ENCODE assay signal across 19 cellular contexts in genomic region chr16:75236232-75236631, GRCh38. TPM values are rescaled to one million over a fixed set of nuclear protein-coding genes. Genes with fewer than 3 reads are reported as not detected.
DNase-seq lines count a peak whose midpoint lies in the region; ATAC-seq and TF ChIP-seq lines count a peak whose summit lies in the region.
"Had no signal": no experiment of that assay in that cellular context is flagged by ENCODE, and none has a peak within 500 bp of the region (broad histone marks: within the 10 kb centered on the region; RNA-seq: fewer than 3 reads in every experiment).

No MANE protein-coding gene starts in this region.

- H3K27ac ChIP-seq in dorsolateral prefrontal cortex = peak overlapping the region in 50 of 59 donors; percentile 8 to 100 (median 98)
- H3K27ac ChIP-seq in CD4-positive, alpha-beta memory T cell (ENCODE audit: low read depth, low read length) = no peak overlapping the region
- H3K27ac ChIP-seq: HL-60, KMS-11, SK-N-MC had no signal

- H3K27me3 ChIP-seq in dorsolateral prefrontal cortex = no peaks in the 10 kb centered on the region
- no peaks in the 10 kb centered on the region for H3K27me3 ChIP-seq in CD4-positive, alpha-beta memory T cell (ENCODE audit: insufficient read depth, low read length)

- H3K27ac Mint-ChIP-seq in CD4-positive, alpha-beta memory T cell = no peak overlapping the region

- in situ Hi-C loops in ACHN (cut with HindIII; ENCODE audit: low pct_ligation_motif_present, low pct_unique_long_range_greater_than_20kb, low sequenced_read_pairs) = loop anchor here (25.0 kb wide), 1 partner anchor 151 kb away; no protein-coding TSS in a partner anchor

- intact Hi-C loops in dorsolateral prefrontal cortex (cut with DNase I) = loop anchor here (5.0 to 10.0 kb wide), 4 partner anchors 81 to 229 kb away; partner anchors contain the start of gene TMEM170A (in 1 of the 2)
- intact Hi-C loops in CD4-positive, alpha-beta memory T cell (cut with micrococcal nuclease) = no loop called here

- H3K4me3 Mint-ChIP-seq in CD4-positive, alpha-beta memory T cell = no peak overlapping the region

- DNase-seq in activated T-cell treated with anti-CD3 and anti-CD28 coated beads for 48 hours (ENCODE audit: low read depth) (peak; percentile 35), HCEC 1CT (peak; percentile 0), dorsolateral prefrontal cortex (no peak), ACHN (no peak)
- DNase-seq in activated T-cell treated with anti-CD3 and anti-CD28 coated beads, Interleukin-2, amount 50 U/mL, for 1 hour = no peak
- DNase-seq in stimulated activated CD8-positive, alpha-beta memory T cell treated with anti-CD3 and anti-CD28 coated beads, Interleukin-4, amount 100 ng/mL, for 48 hours = peak; percentile 61
- DNase-seq in CD4-positive, alpha-beta memory T cell = no peak
- DNase-seq: activated CD4-positive, alpha-beta T cell treated with anti-CD3 and anti-CD28 coated beads, Interleukin-2, amount 50 U/mL, for 48 hours; effector memory CD4-positive, alpha-beta T cell; midbrain; NCI-H1105; T1000 had no signal

- TF ChIP-seq CTCF in dorsolateral prefrontal cortex (IDR thresholded peaks at IDR 0.05 in 54 of 56, conservative IDR thresholded peaks at IDR 0.05 in 2 of 56; ENCODE audit: low read depth in 1 of 56, partially characterized antibody in 56 of 56) = no peak

- no peak overlapping the region for H3K4me3 ChIP-seq in dorsolateral prefrontal cortex
- H3K4me3 ChIP-seq in CD4-positive, alpha-beta memory T cell (ENCODE audit: low read length in 2 of 2) = no peak overlapping the region
- H3K4me3 ChIP-seq: SK-N-MC had no signal

- H3K9me3 ChIP-seq in CD4-positive, alpha-beta memory T cell (ENCODE audit: control insufficient read depth in 1 of 2, low read length in 2 of 2) = no peaks in the 10 kb centered on the region

- ATAC-seq in GM19452 (IDR thresholded peaks at IDR 0.05; ENCODE audit: unreplicated experiment) = no peak
- ATAC-seq: Panc1, sciatic nerve had no signal

- no peaks in the 10 kb centered on the region for H3K9me3 Mint-ChIP-seq in CD4-positive, alpha-beta memory T cell

- POLR2A ChIA-PET in CD4-positive, alpha-beta memory T cell (lab: Charles Lee; ENCODE audit: partially characterized antibody) = no interaction called here

- no peaks in the 10 kb centered on the region for H3K36me3 Mint-ChIP-seq in CD4-positive, alpha-beta memory T cell

- no peaks in the 10 kb centered on the region for H3K27me3 Mint-ChIP-seq in CD4-positive, alpha-beta memory T cell

- CTCF ChIA-PET in CD4-positive, alpha-beta memory T cell (lab: Charles Lee; ENCODE audit: partially characterized antibody) = interaction anchor here (1.0 to 7.9 kb wide), 4 partner anchors 37 to 166 kb away, joined by 3 to 296 read pairs (median 60); no protein-coding TSS in a partner anchor

- H3K4me1 Mint-ChIP-seq in CD4-positive, alpha-beta memory T cell = peaks cover 0 to 5% (median 2%) of the 10 kb centered on the region in 4 donors

- no peaks in the 10 kb centered on the region for H3K36me3 ChIP-seq in CD4-positive, alpha-beta memory T cell (ENCODE audit: insufficient read depth, low read length)

- peaks cover 6% of the 10 kb centered on the region for H3K4me1 ChIP-seq in CD4-positive, alpha-beta memory T cell (ENCODE audit: insufficient read depth, low read length)

RNA-seq across cellular contexts. Expression of gene BCAR1, which starts 15.2 kb away (rescaled TPM):
- 100 to 1,000 TPM in 52 of 120 experiments, 10 to 100 TPM in 68; 67.8 to 163 (median 96.2) TPM for total RNA-seq in dorsolateral prefrontal cortex
- under 1 TPM in 1 of 2 experiments, not detected in 1; 0.36 TPM for total RNA-seq in CD4-positive, alpha-beta memory T cell
- polyA plus RNA-seq in CD4-positive, alpha-beta memory T cell = under 1 TPM in 1 of 2 donors, not detected in 1; 0.30 TPM

RNA-seq across cellular contexts. Expression of gene CTRB1, which starts 17.4 kb away (rescaled TPM):
- total RNA-seq in dorsolateral prefrontal cortex = 1 to 10 TPM in 1 of 120 experiments, under 1 TPM in 3, not detected in 116; 0.70 to 2.3 (median 0.87) TPM
- not detected for total RNA-seq in CD4-positive, alpha-beta memory T cell
- not detected for polyA plus RNA-seq in CD4-positive, alpha-beta memory T cell
- total RNA-seq: kidney epithelial cell had no signal

RNA-seq across cellular contexts. Expression of gene CTRB2, which starts 29.3 kb away (rescaled TPM):
- under 1 TPM in 3 of 120 experiments, not detected in 117; 0.61 to 0.94 (median 0.63) TPM for total RNA-seq in dorsolateral prefrontal cortex
- not detected for total RNA-seq in CD4-positive, alpha-beta memory T cell
- not detected for polyA plus RNA-seq in CD4-positive, alpha-beta memory T cell
- total RNA-seq: kidney epithelial cell had no signal

Comparison
In these comparisons a context has a peak if more than half of its experiments do, and no peak if none do; other contexts are left out.
1. DNase-seq: peak in activated T-cell treated with anti-CD3 and anti-CD28 coated beads for 48 hours (single experiment), HCEC 1CT (single experiment) and stimulated activated CD8-positive, alpha-beta memory T cell treated with anti-CD3 and anti-CD28 coated beads, Interleukin-4, amount 100 ng/mL, for 48 hours (single experiment); none in activated T-cell treated with anti-CD3 and anti-CD28 coated beads, Interleukin-2, amount 50 U/mL, for 1 hour (single experiment), dorsolateral prefrontal cortex (0 of 10), ACHN (single experiment) and CD4-positive, alpha-beta memory T cell (0 of 5).
2. RNA of gene BCAR1, which starts 15.2 kb away (total RNA-seq): 67.8 to 163 TPM in dorsolateral prefrontal cortex; 0.36 TPM in CD4-positive, alpha-beta memory T cell; every median in the first group is over 10 times any median in the second.